ENCODE assay signal across 12 cellular contexts in genomic region chr11:76673164-76674142, GRCh38. TPM values are rescaled to one million over a fixed set of nuclear protein-coding genes. Genes with fewer than 3 reads are reported as not detected.
DNase-seq lines count a peak whose midpoint lies in the region; ATAC-seq and TF ChIP-seq lines count a peak whose summit lies in the region.
"Had no signal": no experiment of that assay in that cellular context is flagged by ENCODE, and none has a peak within 500 bp of the region (broad histone marks: within the 10 kb centered on the region; RNA-seq: fewer than 3 reads in every experiment).

No MANE protein-coding gene starts in this region.

- TF ChIP-seq CTCF in sigmoid colon (IDR thresholded peaks at IDR 0.05): no peak

- peaks cover 0 to 29% (median 22%) of the 10 kb centered on the region in 4 donors for H3K4me1 ChIP-seq in sigmoid colon

- H3K27me3 ChIP-seq in sigmoid colon: peaks cover 6 to 25% (median 8%) of the 10 kb centered on the region in 3 donors

- 86 to 89% methylated on average over 5 of the region's 5 CpGs for WGBS in sigmoid colon, 2 donors

- no peak for ATAC-seq in activated CD8-positive, alpha-beta memory T cell treated with anti-CD3 and anti-CD28 coated beads, Interleukin-2, amount 10 ng/mL, durations not matched to agents 7 days and 5 days
- ATAC-seq in HG03354 (IDR thresholded peaks at IDR 0.05; ENCODE audit: poor library complexity, severe bottlenecking, unreplicated experiment): peak; percentile 5
- peak; percentile 4 to 5 for ATAC-seq in stimulated activated naive B cell treated with anti-CD40 and anti-IgM and Interleukin-4, amounts not matched to agents 10 μg/mL and 1 μg/mL and 100 μg/mL, for 72 hours (replicated peaks)
- ATAC-seq: right cardiac atrium had no signal

- peaks cover 46% of the 10 kb centered on the region for H3K4me1 Mint-ChIP-seq in activated CD8-positive, alpha-beta memory T cell treated with anti-CD3 and anti-CD28 coated beads, Interleukin-2, amount 10 ng/mL, durations not matched to agents 7 days and 5 days
- H3K4me1 Mint-ChIP-seq in activated naive CD8-positive, alpha-beta T cell treated with anti-CD3 and anti-CD28 coated beads for 36 hours: peaks cover 47% of the 10 kb centered on the region
- H3K4me1 Mint-ChIP-seq in stimulated activated naive B cell treated with anti-CD40 and anti-IgM and Interleukin-4, amounts not matched to agents 10 μg/mL and 1 μg/mL and 100 μg/mL, for 72 hours: peaks cover 66 to 89% of the 10 kb centered on the region in 2 donors

- peaks cover 26% of the 10 kb centered on the region for H3K27me3 Mint-ChIP-seq in activated CD8-positive, alpha-beta memory T cell treated with anti-CD3 and anti-CD28 coated beads, Interleukin-2, amount 10 ng/mL, durations not matched to agents 7 days and 5 days
- peaks cover 21% of the 10 kb centered on the region for H3K27me3 Mint-ChIP-seq in activated naive CD8-positive, alpha-beta T cell treated with anti-CD3 and anti-CD28 coated beads for 36 hours
- H3K27me3 Mint-ChIP-seq in stimulated activated naive B cell treated with anti-CD40 and anti-IgM and Interleukin-4, amounts not matched to agents 10 μg/mL and 1 μg/mL and 100 μg/mL, for 72 hours: no peaks in the 10 kb centered on the region

- H3K27ac ChIP-seq in sigmoid colon: peak overlapping the region in 1 of 4 donors; percentile 40

- no peaks in the 10 kb centered on the region for H3K36me3 Mint-ChIP-seq in activated CD8-positive, alpha-beta memory T cell treated with anti-CD3 and anti-CD28 coated beads, Interleukin-2, amount 10 ng/mL, durations not matched to agents 7 days and 5 days
- no peaks in the 10 kb centered on the region for H3K36me3 Mint-ChIP-seq in activated naive CD8-positive, alpha-beta T cell treated with anti-CD3 and anti-CD28 coated beads for 36 hours
- H3K36me3 Mint-ChIP-seq in stimulated activated naive B cell treated with anti-CD40 and anti-IgM and Interleukin-4, amounts not matched to agents 10 μg/mL and 1 μg/mL and 100 μg/mL, for 72 hours: peaks cover 16% of the 10 kb centered on the region in 2 donors
- H3K36me3 Mint-ChIP-seq: type B pancreatic cell had no signal

- TF ChIP-seq EP300 in sigmoid colon (IDR thresholded peaks at IDR 0.05): no peak

- no peaks in the 10 kb centered on the region for H3K36me3 ChIP-seq in sigmoid colon

- peak overlapping the region; percentile 69 for H3K27ac Mint-ChIP-seq in activated CD8-positive, alpha-beta memory T cell treated with anti-CD3 and anti-CD28 coated beads, Interleukin-2, amount 10 ng/mL, durations not matched to agents 7 days and 5 days
- peak overlapping the region; percentile 79 for H3K27ac Mint-ChIP-seq in activated naive CD8-positive, alpha-beta T cell treated with anti-CD3 and anti-CD28 coated beads for 36 hours
- peak overlapping the region; percentile 99 for H3K27ac Mint-ChIP-seq in stimulated activated naive B cell treated with anti-CD40 and anti-IgM and Interleukin-4, amounts not matched to agents 10 μg/mL and 1 μg/mL and 100 μg/mL, for 72 hours
- H3K27ac Mint-ChIP-seq: type B pancreatic cell had no signal

- no peak for TF ChIP-seq POLR2A in sigmoid colon (IDR thresholded peaks at IDR 0.05)

- H3K4me3 ChIP-seq in sigmoid colon: no peak overlapping the region

- CTCF ChIA-PET in activated CD8-positive, alpha-beta memory T cell treated with anti-CD3 and anti-CD28 coated beads, Interleukin-2, amount 10 ng/mL, durations not matched to agents 7 days and 5 days (lab: Charles Lee): interaction anchor here (0.8 to 2.6 kb wide), 4 partner anchors 9 to 465 kb away, joined by 3 to 14 read pairs (median 5); no protein-coding TSS in a partner anchor

- no peak for DNase-seq in activated CD8-positive, alpha-beta memory T cell treated with anti-CD3 and anti-CD28 coated beads, Interleukin-2, amount 10 ng/mL, durations not matched to agents 7 days and 5 days
- no peak for DNase-seq in activated CD8-positive, alpha-beta memory T cell treated with anti-CD3 and anti-CD28 coated beads for 24 hours
- DNase-seq in activated naive CD8-positive, alpha-beta T cell treated with anti-CD3 and anti-CD28 coated beads for 36 hours: no peak
- DNase-seq in stimulated activated naive B cell treated with anti-CD40 and anti-IgM and Interleukin-4, amounts not matched to agents 10 μg/mL and 1 μg/mL and 100 μg/mL, for 72 hours: no peak
- no peak for DNase-seq in NCI-H2029 treated with DMSO at 0.1 percent for 48 hours (lab: John Stamatoyannopoulos, UW)
- no peak for DNase-seq in SK-N-DZ (ENCODE audit: low spot score)
- DNase-seq in sigmoid colon: no peak
- DNase-seq: NCI-H2107 had no signal

- intact Hi-C loops in sigmoid colon (cut with DNase I): loop anchor here (10.0 kb wide), 2 partner anchors 229 to 469 kb away; partner anchors contain the start of genes EMSY and WNT11

- H3K4me3 Mint-ChIP-seq in activated CD8-positive, alpha-beta memory T cell treated with anti-CD3 and anti-CD28 coated beads, Interleukin-2, amount 10 ng/mL, durations not matched to agents 7 days and 5 days: peak overlapping the region; percentile 38
- no peak overlapping the region for H3K4me3 Mint-ChIP-seq in activated naive CD8-positive, alpha-beta T cell treated with anti-CD3 and anti-CD28 coated beads for 36 hours
- H3K4me3 Mint-ChIP-seq in stimulated activated naive B cell treated with anti-CD40 and anti-IgM and Interleukin-4, amounts not matched to agents 10 μg/mL and 1 μg/mL and 100 μg/mL, for 72 hours: peak overlapping the region; percentile 78 to 79
- H3K4me3 Mint-ChIP-seq: type B pancreatic cell had no signal

- no peaks in the 10 kb centered on the region for H3K9me3 Mint-ChIP-seq in activated CD8-positive, alpha-beta memory T cell treated with anti-CD3 and anti-CD28 coated beads, Interleukin-2, amount 10 ng/mL, durations not matched to agents 7 days and 5 days (ENCODE audit: low read depth)
- no peaks in the 10 kb centered on the region for H3K9me3 Mint-ChIP-seq in activated naive CD8-positive, alpha-beta T cell treated with anti-CD3 and anti-CD28 coated beads for 36 hours
- no peaks in the 10 kb centered on the region for H3K9me3 Mint-ChIP-seq in stimulated activated naive B cell treated with anti-CD40 and anti-IgM and Interleukin-4, amounts not matched to agents 10 μg/mL and 1 μg/mL and 100 μg/mL, for 72 hours
- H3K9me3 Mint-ChIP-seq: type B pancreatic cell had no signal

- H3K9me3 ChIP-seq in sigmoid colon: no peaks in the 10 kb centered on the region

RNA-seq across cellular contexts. Expression of gene LRRC32, which starts 2.9 kb away (rescaled TPM):
- total RNA-seq in activated CD8-positive, alpha-beta memory T cell treated with anti-CD3 and anti-CD28 coated beads, Interleukin-2, amount 10 ng/mL, durations not matched to agents 7 days and 5 days: 1 to 10 TPM in 1 of 2 experiments, under 1 TPM in 1; 0.32 to 4.7 TPM
- 10 to 100 TPM; 11.5 to 12.1 TPM for total RNA-seq in activated naive CD8-positive, alpha-beta T cell treated with anti-CD3 and anti-CD28 coated beads for 36 hours
- 0.68 and 0.96 TPM in 2 replicates for polyA plus RNA-seq in SK-N-DZ (2014; cell fraction: cytosol; rRNA removed)
- 0.51 and 1.5 TPM in 2 replicates for polyA plus RNA-seq in SK-N-DZ (2014; cell fraction: nucleus; rRNA removed)
- 10 to 100 TPM in 3 of 4 donors, 1 to 10 TPM in 1; 6.4 to 30.7 (median 16.2) TPM for total RNA-seq in sigmoid colon
- polyA plus RNA-seq in sigmoid colon: 10 to 100 TPM in 1 of 3 donors, 1 to 10 TPM in 1, under 1 TPM in 1; 0.69 to 18.3 (median 1.8) TPM
- total RNA-seq: G401 had no signal
